Comparison of ENCODE assay signal across 1 cellular context in genomic region chr5:78912085-78912771, GRCh38.
TF ChIP-seq lines count a peak whose summit lies in the region.

No MANE protein-coding gene starts in this region.

TF ChIP-seq in GM12878, 131 proteins besides CTCF, POLR2A, EP300 and RAD21 (continued from another document):
- TF ChIP-seq, protein P1, sequence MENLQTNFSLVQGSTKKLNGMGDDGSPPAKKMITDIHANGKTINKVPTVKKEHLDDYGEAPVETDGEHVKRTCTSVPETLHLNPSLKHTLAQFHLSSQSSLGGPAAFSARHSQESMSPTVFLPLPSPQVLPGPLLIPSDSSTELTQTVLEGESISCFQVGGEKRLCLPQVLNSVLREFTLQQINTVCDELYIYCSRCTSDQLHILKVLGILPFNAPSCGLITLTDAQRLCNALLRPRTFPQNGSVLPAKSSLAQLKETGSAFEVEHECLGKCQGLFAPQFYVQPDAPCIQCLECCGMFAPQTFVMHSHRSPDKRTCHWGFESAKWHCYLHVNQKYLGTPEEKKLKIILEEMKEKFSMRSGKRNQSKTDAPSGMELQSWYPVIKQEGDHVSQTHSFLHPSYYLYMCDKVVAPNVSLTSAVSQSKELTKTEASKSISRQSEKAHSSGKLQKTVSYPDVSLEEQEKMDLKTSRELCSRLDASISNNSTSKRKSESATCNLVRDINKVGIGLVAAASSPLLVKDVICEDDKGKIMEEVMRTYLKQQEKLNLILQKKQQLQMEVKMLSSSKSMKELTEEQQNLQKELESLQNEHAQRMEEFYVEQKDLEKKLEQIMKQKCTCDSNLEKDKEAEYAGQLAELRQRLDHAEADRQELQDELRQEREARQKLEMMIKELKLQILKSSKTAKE (IDR thresholded peaks at IDR 0.05; ENCODE audit: low read depth, poor library complexity, severe bottlenecking): no peak
